ENCODE assay signal across 8 cellular contexts in genomic region chr5:54309237-54309636, GRCh38. TPM values are rescaled to one million over a fixed set of nuclear protein-coding genes. Genes with fewer than 3 reads are reported as not detected.
DNase-seq lines count a peak whose midpoint lies in the region; ATAC-seq and TF ChIP-seq lines count a peak whose summit lies in the region.

No MANE protein-coding gene starts in this region.

- H3K18ac ChIP-seq in IMR-90 (ENCODE audit: low read depth, low read length): no peak overlapping the region

- dilution Hi-C loops in IMR-90 (cut with HindIII; ENCODE audit: low sequenced_read_pairs, unreplicated experiment): no loop called here

- no peak overlapping the region for H4K8ac ChIP-seq in IMR-90 (ENCODE audit: low read depth in 2 of 2, low read length in 2 of 2)

- no peak for TF ChIP-seq POLR2A in IMR-90 (IDR thresholded peaks at IDR 0.05; ENCODE audit: low read depth, low read length)

- peak overlapping the region; percentile 51 for H2AFZ ChIP-seq in IMR-90 (replicated peaks; ENCODE audit: low read length, poor library complexity)

- peak overlapping the region; percentile 77 for H3K14ac ChIP-seq in IMR-90 (replicated peaks; ENCODE audit: low read depth, low read length)

- no peak overlapping the region for H2BK5ac ChIP-seq in IMR-90 (ENCODE audit: low read depth, low read length, poor library complexity, severe bottlenecking)

- H3K27me3 ChIP-seq in BLaER1 (no peaks in the 10 kb centered on the region), IMR-90 (ENCODE audit: control insufficient read depth, insufficient read depth, low read length) (no peaks in the 10 kb centered on the region), brain microvascular endothelial cell (replicated peaks) (no peaks in the 10 kb centered on the region), lung (ENCODE audit: control insufficient read depth, insufficient read depth) (no peaks in the 10 kb centered on the region), upper lobe of right lung (no peaks in the 10 kb centered on the region)

- DNase-seq in IMR-90 (peak; percentile 15), brain microvascular endothelial cell (peak; percentile 1), lung (ENCODE audit: low spot score) (no peak), upper lobe of right lung (no peak), GOT3 (lab: John Stamatoyannopoulos, UW) (no peak), MV-4-11 (lab: John Stamatoyannopoulos, UW) (no peak), GM20000 (ENCODE audit: low spot score) (no peak)

- no peak overlapping the region for H2BK20ac ChIP-seq in IMR-90 (ENCODE audit: low read depth, low read length)

- no peak overlapping the region for H2AK9ac ChIP-seq in IMR-90 (replicated peaks; ENCODE audit: low read depth, low read length, poor library complexity)

- H4K20me1 ChIP-seq in BLaER1 (peaks cover 50% of the 10 kb centered on the region), IMR-90 (ENCODE audit: insufficient read depth, low read length) (no peaks in the 10 kb centered on the region; the same call in 1 of the 2 replicates)

- TF ChIP-seq RAD21 in IMR-90 (IDR thresholded peaks at IDR 0.05; ENCODE audit: low read length): no peak

- no peak overlapping the region for H3K4ac ChIP-seq in IMR-90 (ENCODE audit: low read depth, low read length)

- H3K9ac ChIP-seq in BLaER1 (peak overlapping the region; percentile 92), IMR-90 (ENCODE audit: low read depth, low read length) (peak overlapping the region; percentile 88)

- H2BK15ac ChIP-seq in IMR-90 (ENCODE audit: low read depth, low read length): no peak overlapping the region

- intact Hi-C loops in IMR-90 (cut with micrococcal nuclease): loop anchor here (1.0 to 5.0 kb wide), 3 partner anchors 52 to 110 kb away; no protein-coding TSS in a partner anchor
- intact Hi-C loops in upper lobe of right lung (cut with DNase I): no loop called here

- ATAC-seq in IMR-90 (ENCODE audit: low read depth) (no peak), lung (ENCODE audit: insufficient read depth, low FRiP score) (no peak), upper lobe of right lung (no peak)

- no peak overlapping the region for H2AK5ac ChIP-seq in IMR-90 (ENCODE audit: low read depth, low read length)

- peaks cover 0 to 18% of the 10 kb centered on the region in 2 experiments; a peak in 2 of 4 replicates for H3K79me1 ChIP-seq in IMR-90 (ENCODE audit: low read depth in 1 of 2, low read length in 2 of 2)

- WGBS in IMR-90 (ENCODE audit: extremely low coverage in 2 of 2, insufficient read length in 1 of 2), 2 experiments: 4% methylated on average over 6 of the region's 10 CpGs; no CpG with 5 or more reads in 1 of the 2 experiments
- 19 to 34% methylated on average over 10 of the region's 10 CpGs for WGBS in lung, 2 donors

- H3K36me3 ChIP-seq in BLaER1 (no peaks in the 10 kb centered on the region), IMR-90 (ENCODE audit: control insufficient read depth, insufficient read depth, low read length) (no peaks in the 10 kb centered on the region), brain microvascular endothelial cell (replicated peaks) (no peaks in the 10 kb centered on the region), lung (ENCODE audit: control insufficient read depth in 2 of 2, insufficient read depth in 2 of 2, low read length in 2 of 2) (no peaks in the 10 kb centered on the region), upper lobe of right lung (no peaks in the 10 kb centered on the region)

- H3K4me1 ChIP-seq in BLaER1 (peaks cover 21% of the 10 kb centered on the region), IMR-90 (ENCODE audit: control insufficient read depth, insufficient read depth, low read length) (no peaks in the 10 kb centered on the region; the same call in 1 of the 2 replicates), lung (ENCODE audit: control insufficient read depth in 2 of 2, insufficient read depth in 2 of 2, low read length in 2 of 2) (peaks cover 0 to 2% of the 10 kb centered on the region in 2 donors), upper lobe of right lung (peaks cover 8% of the 10 kb centered on the region)

- BruUV-seq in IMR-90 (replicated peaks; lab: Mats Ljungman, UMichigan): TSS peak; percentile 32

- in situ Hi-C loops in IMR-90 (cut with MboI; ENCODE audit: low sequenced_read_pairs) (no loop called here), brain microvascular endothelial cell (cut with HindIII; ENCODE audit: low pct_ligation_motif_present, low sequenced_read_pairs) (no loop called here)

- peak overlapping the region; percentile 76; the same call in 1 of the 2 replicates for H3K23ac ChIP-seq in IMR-90 (ENCODE audit: low read depth, low read length)

- H3K4me3 ChIP-seq in BLaER1 (peak overlapping the region; percentile 91), IMR-90 (ENCODE audit: insufficient read depth, low read depth, low read length) (peak overlapping the region; percentile 62), brain microvascular endothelial cell (ENCODE audit: low read depth, low read length) (peak overlapping the region; percentile 76), lung (peak overlapping the region; percentile 59), upper lobe of right lung (peak overlapping the region; percentile 97)

- H3K4me2 ChIP-seq in BLaER1 (peak overlapping the region; percentile 83), IMR-90 (ENCODE audit: low read depth, low read length) (peak overlapping the region; percentile 95)

- no peak overlapping the region for H4K5ac ChIP-seq in IMR-90 (ENCODE audit: low read depth, low read length)

- CTCF ChIA-PET in IMR-90 (lab: Yijun Ruan, JAX): no interaction called here

- H3K56ac ChIP-seq in IMR-90 (ENCODE audit: extremely low read depth, insufficient read depth, low read length): no peak overlapping the region

- POLR2A ChIA-PET in IMR-90 (lab: Charles Lee; ENCODE audit: unreplicated experiment): no interaction called here

- H3K27ac ChIP-seq in BLaER1 (0 out of 2 replicates have a peak overlapping the region, but pooled peaks have one; percentile 90), IMR-90 (ENCODE audit: insufficient read depth, low read length) (no peak overlapping the region), brain microvascular endothelial cell (no peak overlapping the region), lung (ENCODE audit: low read depth in 1 of 2, low read length in 1 of 2) (peak overlapping the region; percentile 20 to 84), upper lobe of right lung (no peak overlapping the region)

- no peak overlapping the region for H4K91ac ChIP-seq in IMR-90 (ENCODE audit: insufficient read depth, low read depth, low read length)

- H3K9me3 ChIP-seq in BLaER1: no peaks in the 10 kb centered on the region
- no peaks in the 10 kb centered on the region for H3K9me3 ChIP-seq in IMR-90 (ENCODE audit: control insufficient read depth, insufficient read depth, low read length)
- no peaks in the 10 kb centered on the region for H3K9me3 ChIP-seq in lung (ENCODE audit: control insufficient read depth in 2 of 2, insufficient read depth in 1 of 2, low read length in 1 of 2)
- H3K9me3 ChIP-seq in upper lobe of right lung: no peaks in the 10 kb centered on the region

- H2BK120ac ChIP-seq in IMR-90 (ENCODE audit: low read depth, low read length): no peak overlapping the region

- TF ChIP-seq CTCF in IMR-90 (conservative IDR thresholded peaks at IDR 0.05; ENCODE audit: low read depth, low read length) (no peak), brain microvascular endothelial cell (IDR thresholded peaks at IDR 0.05; ENCODE audit: low read depth, low read length, missing control alignments) (no peak), lung (IDR thresholded peaks at IDR 0.05; ENCODE audit: control extremely low read depth, extremely low read depth) (no peak), upper lobe of right lung (IDR thresholded peaks at IDR 0.05) (no peak), GM20000 (IDR thresholded peaks at IDR 0.05; ENCODE audit: extremely low read depth, missing control alignments) (no peak)

- H3K9me1 ChIP-seq in IMR-90 (ENCODE audit: insufficient read depth, low read length): no peaks in the 10 kb centered on the region

TF ChIP-seq in IMR-90, 13 proteins besides CTCF, POLR2A, EP300 and RAD21:
- TF ChIP-seq FOS (IDR thresholded peaks at IDR 0.05; ENCODE audit: low read depth, low read length) (no peak), RFX5 (IDR thresholded peaks at IDR 0.05; ENCODE audit: low read depth, low read length) (no peak), BHLHE40 (IDR thresholded peaks at IDR 0.05; ENCODE audit: low read depth, low read length) (no peak)

RNA-seq across cellular contexts. Expression of gene ARL15, which starts 1.1 kb away (rescaled TPM):
- total RNA-seq in IMR-90 (2012; rRNA removed): 19.2 TPM in 2 replicates
- polyA plus RNA-seq in IMR-90 (2012; rRNA removed): 6.6 and 7.3 TPM in 2 replicates
- 2.2 and 4.1 TPM in 2 replicates for polyA plus RNA-seq in IMR-90 (2012; cell fraction: cytosol; rRNA removed)
- polyA plus RNA-seq in IMR-90 (2012; cell fraction: nucleus; rRNA removed; ENCODE audit: low replicate concordance): 1.4 and 5.5 TPM in 2 replicates
- 10 to 100 TPM; 18.2 to 66.2 TPM for total RNA-seq in lung
- polyA plus RNA-seq in lung: 10 to 100 TPM in 1 of 2 donors, 1 to 10 TPM in 1; 5.7 to 11.5 TPM
- 29.5 TPM for total RNA-seq in upper lobe of right lung

Comparison
In these comparisons a context has a peak if more than half of its experiments do, and no peak if none do; other contexts are left out.
1. H3K27ac ChIP-seq: peak in BLaER1 (single experiment) and lung (2 of 2); none in IMR-90 (single experiment), brain microvascular endothelial cell (single experiment) and upper lobe of right lung (single experiment).
2. DNase-seq: peak in IMR-90 (single experiment) and brain microvascular endothelial cell (single experiment); none in lung (single experiment), upper lobe of right lung (single experiment), GOT3 (single experiment), MV-4-11 (single experiment) and GM20000 (single experiment).
3. Peak in every context shown above with its lines, with median percentiles within 50 percentile points of each other: H3K4me3 ChIP-seq.